18 cellular contexts compared by ENCODE assay signal in genomic region chr6:144244688-144245087, GRCh38. TPM values are rescaled to one million over a fixed set of nuclear protein-coding genes. Genes with fewer than 3 reads are reported as not detected.
DNase-seq lines count a peak whose midpoint lies in the region; ATAC-seq, FAIRE-seq and TF ChIP-seq lines count a peak whose summit lies in the region.
"Had no signal": no experiment of that assay in that cellular context is flagged by ENCODE, and none has a peak within 500 bp of the region (broad histone marks: within the 10 kb centered on the region; RNA-seq: fewer than 3 reads in every experiment).

No MANE protein-coding gene starts in this region.

- H3K9me3 Mint-ChIP-seq in GM23338 = no peaks in the 10 kb centered on the region

- no peak overlapping the region for H2AFZ ChIP-seq in GM23338
- H2AFZ ChIP-seq in H1 (ENCODE audit: low read length) = no peak overlapping the region

- no peak overlapping the region for H3K23ac ChIP-seq in H1 (ENCODE audit: insufficient read length)

- H3K4me3 Mint-ChIP-seq in GM23338 = no peak overlapping the region

- TF ChIP-seq CTCF in GM23338 (conservative IDR thresholded peaks at IDR 0.05; ENCODE audit: low read depth in 2 of 2) (peak; percentile 14 to 60; a peak in 2 of 4 replicates), NB4 (IDR thresholded peaks at IDR 0.05; ENCODE audit: low read depth, low read length) (peak; percentile 24), H1 (IDR thresholded peaks at IDR 0.05; ENCODE audit: control extremely low read depth in 1 of 3, insufficient read depth in 1 of 3, low read depth in 1 of 3, low read length in 3 of 3) (peak; percentile 13 to 31 (median 20); a peak in 2 of 4 replicates), upper lobe of right lung (IDR thresholded peaks at IDR 0.05) (no peak)

- peaks cover 7% of the 10 kb centered on the region; the same call in 2 of the 3 replicates for H3K4me1 Mint-ChIP-seq in GM23338

- H2BK120ac ChIP-seq in H1 (replicated peaks; ENCODE audit: low read depth, low read length) = no peak overlapping the region

- no peak for FAIRE-seq in H1 (lab: Jason Lieb, UNC)

- H2BK15ac ChIP-seq in H1 (ENCODE audit: low read length) = no peak overlapping the region

- WGBS in H1 (ENCODE audit: extremely low coverage in 1 of 2, insufficient coverage in 1 of 2, insufficient read length in 1 of 2, insufficient replicate concordance in 2 of 2, low coverage in 1 of 2, low lambda C conversion rate in 2 of 2, missing lambda C conversion rate in 1 of 2), 2 experiments = 93% methylated on average over 4 of the region's 4 CpGs; no CpG with 5 or more reads in 1 of the 2 experiments

- no peak overlapping the region for H3K4ac ChIP-seq in H1 (replicated peaks; ENCODE audit: insufficient read length, low read depth, low read length)

- H2BK20ac ChIP-seq in H1 (ENCODE audit: low read length) = no peak overlapping the region

- no peak overlapping the region for H2BK5ac ChIP-seq in H1 (ENCODE audit: low read depth, low read length)

- no peak for DNase-seq in GM23338 (ENCODE audit: low spot score)
- peak; percentile 36 for DNase-seq in NB4 (ENCODE audit: low read depth)
- no peak for DNase-seq in H1 (ENCODE audit: low read depth in 1 of 2, low spot score in 2 of 2)
- DNase-seq in upper lobe of right lung = no peak
- DNase-seq in iPS-NIHi11 (ENCODE audit: low spot score) = no peak
- no peak for DNase-seq in mesenteric fat pad (ENCODE audit: low spot score)
- DNase-seq: ACHN, AML-193, COR-L47, EL, NCI-H1417 treated with DMSO at 0.1 percent for 48 hours, NCI-H1930, NCI-H2171 treated with DMSO at 0.1 percent for 48 hours, NCI-H748 treated with DMSO at 0.1 percent for 48 hours, PC-3, SJCRH30 had no signal

- H4K91ac ChIP-seq in H1 (replicated peaks; ENCODE audit: insufficient read length, low read length) = no peak overlapping the region

- H2AK5ac ChIP-seq in H1 (ENCODE audit: low read depth, low read length) = no peak overlapping the region

- no peaks in the 10 kb centered on the region for H3K79me1 ChIP-seq in H1 (ENCODE audit: low read depth, low read length)

- H4K20me1 ChIP-seq in GM23338 (replicated peaks; ENCODE audit: insufficient read depth) = no peaks in the 10 kb centered on the region
- H4K20me1 ChIP-seq in H1 (replicated peaks in 1 of 2; ENCODE audit: control insufficient read depth in 1 of 2, insufficient read depth in 2 of 2, low read length in 2 of 2) = no peaks in the 10 kb centered on the region

- no peak overlapping the region for H2BK12ac ChIP-seq in H1 (ENCODE audit: low read depth, low read length)

- no peak overlapping the region for H3K4me2 ChIP-seq in GM23338
- H3K4me2 ChIP-seq in H1 (ENCODE audit: insufficient read depth in 1 of 2, low read depth in 2 of 2, low read length in 2 of 2) = no peak overlapping the region

- ATAC-seq in GM23338 = peak; percentile 24; the same call in 1 of the 3 replicates
- ATAC-seq in upper lobe of right lung = peak; percentile 46
- ATAC-seq in GM21515 (IDR thresholded peaks at IDR 0.05; ENCODE audit: unreplicated experiment) = no peak
- ATAC-seq: PC-3 had no signal

- H3K27ac ChIP-seq in GM23338 (ENCODE audit: low read depth) (no peak overlapping the region), H1 (ENCODE audit: low read depth, low read length) (no peak overlapping the region), upper lobe of right lung (no peak overlapping the region)
- H3K27ac ChIP-seq: RWPE1, SJCRH30 had no signal

- H3K4me1 ChIP-seq in GM23338 (ENCODE audit: insufficient read depth) = peaks cover 3% of the 10 kb centered on the region; the same call in 1 of the 2 replicates
- H3K4me1 ChIP-seq in H1 (replicated peaks in 1 of 4; ENCODE audit: control insufficient read depth in 3 of 4, insufficient read depth in 4 of 4, low read length in 3 of 4) = peaks cover 0 to 3% (median 0%) of the 10 kb centered on the region in 4 experiments; a peak in 3 of 7 replicates
- no peaks in the 10 kb centered on the region for H3K4me1 ChIP-seq in upper lobe of right lung
- H3K4me1 ChIP-seq: SJCRH30 had no signal

- no peaks in the 10 kb centered on the region; the same call in 2 of the 3 replicates for H3K36me3 Mint-ChIP-seq in GM23338 (ENCODE audit: low read depth)

- H3F3A ChIP-seq in GM23338 (replicated peaks; ENCODE audit: low read depth) = no peaks in the 10 kb centered on the region

- H3K27me3 ChIP-seq in GM23338 (ENCODE audit: insufficient read depth) = no peaks in the 10 kb centered on the region
- H3K27me3 ChIP-seq in H1 (replicated peaks in 1 of 4; ENCODE audit: control insufficient read depth in 3 of 4, extremely low read depth in 1 of 4, insufficient read depth in 3 of 4, low read length in 3 of 4) = no peaks in the 10 kb centered on the region
- H3K27me3 ChIP-seq in upper lobe of right lung = no peaks in the 10 kb centered on the region
- H3K27me3 ChIP-seq: SJCRH30 had no signal

- TF ChIP-seq EP300 in H1 (IDR thresholded peaks at IDR 0.05; ENCODE audit: borderline replicate concordance in 1 of 2, low read depth in 2 of 2, low read length in 2 of 2) = no peak

- no peak overlapping the region for H4K5ac ChIP-seq in H1 (ENCODE audit: insufficient read length, low read depth, low read length)

- POLR2A ChIA-PET in H1 (lab: Charles Lee; ENCODE audit: partially characterized antibody) = interaction anchor here (0.7 to 0.9 kb wide), 2 partner anchors 42 to 132 kb away, joined by 3 to 4 read pairs; no protein-coding TSS in a partner anchor

- H3K79me2 ChIP-seq in GM23338 (replicated peaks; ENCODE audit: insufficient read depth) (no peaks in the 10 kb centered on the region), H1 (ENCODE audit: control insufficient read depth in 1 of 2, insufficient read depth in 2 of 2, low read length in 2 of 2) (no peaks in the 10 kb centered on the region)

- no peak overlapping the region for H3K27ac Mint-ChIP-seq in GM23338

- H3K27me3 Mint-ChIP-seq in GM23338 (ENCODE audit: insufficient read depth, low read depth, poor library complexity) = peaks cover 2% of the 10 kb centered on the region

- no peaks in the 10 kb centered on the region for H3K36me3 ChIP-seq in GM23338 (ENCODE audit: insufficient read depth)
- H3K36me3 ChIP-seq in H1 (ENCODE audit: control insufficient read depth in 2 of 4, insufficient read depth in 4 of 4, low read length in 3 of 4) = no peaks in the 10 kb centered on the region
- H3K36me3 ChIP-seq in upper lobe of right lung = no peaks in the 10 kb centered on the region
- H3K36me3 ChIP-seq: SJCRH30 had no signal

- no peak overlapping the region for H3K14ac ChIP-seq in H1 (ENCODE audit: insufficient read length)

- CTCF ChIA-PET in H1 (lab: Charles Lee; ENCODE audit: partially characterized antibody) = interaction anchor here (0.6 to 1.7 kb wide), 6 partner anchors 10 to 354 kb away, joined by 3 to 7 read pairs (median 3); no protein-coding TSS in a partner anchor

- no peak overlapping the region for H4K8ac ChIP-seq in H1 (ENCODE audit: extremely low read depth, insufficient read depth, low read length)

- no peak overlapping the region for H3K4me3 ChIP-seq in GM23338
- no peak overlapping the region for H3K4me3 ChIP-seq in NB4 (ENCODE audit: low read depth, low read length)
- no peak overlapping the region for H3K4me3 ChIP-seq in H1 (ENCODE audit: extremely low read depth in 1 of 4, insufficient read depth in 2 of 4, low read depth in 3 of 4, low read length in 4 of 4)
- no peak overlapping the region for H3K4me3 ChIP-seq in upper lobe of right lung
- H3K4me3 ChIP-seq: SJCRH30 had no signal

- no peaks in the 10 kb centered on the region for H3K9me2 ChIP-seq in GM23338 (ENCODE audit: insufficient read depth)

- H3K9me3 ChIP-seq in H1 (ENCODE audit: insufficient read depth in 2 of 2, low read depth in 1 of 2, low read length in 1 of 2) (no peaks in the 10 kb centered on the region), upper lobe of right lung (no peaks in the 10 kb centered on the region)
- H3K9me3 ChIP-seq: SJCRH30 had no signal

- H3K9ac ChIP-seq in H1 (replicated peaks in 1 of 4; ENCODE audit: extremely low read depth in 1 of 4, low read depth in 3 of 4, low read length in 3 of 4) = no peak overlapping the region

- intact Hi-C loops in upper lobe of right lung (cut with DNase I) = no loop called here

- H3K56ac ChIP-seq in H1 (replicated peaks; ENCODE audit: insufficient read length, low read depth, low read length) = no peak overlapping the region

- TF ChIP-seq POLR2A in NB4 (IDR thresholded peaks at IDR 0.05; ENCODE audit: extremely low read depth, insufficient read length) (no peak), H1 (IDR thresholded peaks at IDR 0.05; ENCODE audit: control extremely low read depth in 1 of 2, low read depth in 2 of 2, low read length in 2 of 2) (no peak)

- H3K23me2 ChIP-seq in H1 (ENCODE audit: low read depth, low read length) = no peaks in the 10 kb centered on the region

- peak; percentile 29 to 48; a peak in 3 of 4 replicates for TF ChIP-seq RAD21 in H1 (IDR thresholded peaks at IDR 0.05 in 1 of 2, conservative IDR thresholded peaks at IDR 0.05 in 1 of 2; ENCODE audit: low read depth in 2 of 2, low read length in 2 of 2)

- H3K18ac ChIP-seq in H1 (ENCODE audit: extremely low read depth, low read length) = no peak overlapping the region

TF ChIP-seq in GM23338, 12 proteins besides CTCF, POLR2A, EP300 and RAD21 (continues in another document):
- TF ChIP-seq POLR2AphosphoS5 (IDR thresholded peaks at IDR 0.05; ENCODE audit: low read depth) = no peak

TF ChIP-seq in H1, 55 proteins besides CTCF, POLR2A, EP300 and RAD21 (continues in another document):
- TF ChIP-seq SP4 (IDR thresholded peaks at IDR 0.05; ENCODE audit: low read length) (no peak), CHD1 (IDR thresholded peaks at IDR 0.05; ENCODE audit: low read depth, low read length) (no peak), ASH2L (IDR thresholded peaks at IDR 0.05; ENCODE audit: low read length) (no peak), YY1 (IDR thresholded peaks at IDR 0.05; ENCODE audit: low read depth, low read length) (no peak), NANOG (IDR thresholded peaks at IDR 0.05; ENCODE audit: insufficient read depth, low read depth, low read length, poor library complexity, severe bottlenecking) (no peak), EZH2 (IDR thresholded peaks at IDR 0.05; ENCODE audit: low read depth, low read length, severe bottlenecking) (no peak)

RNA-seq across cellular contexts. Expression of gene UTRN, which starts 40.4 kb away (rescaled TPM):
- total RNA-seq in GM23338 (2014; rRNA removed; shearing (Covaris generic)) = 86.8 and 121 TPM in 2 replicates
- polyA plus RNA-seq in GM23338 (2016; fragmentation: Nextera tagmentation; extraction: Ambion mirVana) (34.8 and 53.9 TPM in 2 replicates), H1 (2011; rRNA removed) (21.8 and 25.0 TPM in 2 replicates)
- 91.2 and 112 TPM in 2 replicates for total RNA-seq in H1 (2021; fragmentation: NEBNext Ultra II Directional; extraction: Animal tissue kit (Norgen Biotek cat#: 25700))
- 30.4 TPM for polyA plus RNA-seq in H1 (2011; cell fraction: cytosol; rRNA removed)
- 45.8 TPM for polyA plus RNA-seq in H1 (2011; cell fraction: nucleus; rRNA removed)
- 34.7 to 45.5 TPM (median 41.2 TPM) in 4 replicates for polyA plus RNA-seq in H1 (2012, experiment 1 of 2)
- polyA plus RNA-seq in H1 (2012, experiment 2 of 2) = 1.9 TPM
- 37.2 TPM for polyA plus RNA-seq in H1 (2013, experiment 1 of 2)
- 37.2 TPM for polyA plus RNA-seq in H1 (2013, experiment 2 of 2)
- polyA minus RNA-seq in H1 (2011; rRNA and poly(A)+ RNA removed) = 85.4 and 136 TPM in 2 replicates
- polyA minus RNA-seq in H1 (2011; cell fraction: cytosol; rRNA and poly(A)+ RNA removed) = 81.0 TPM
- polyA minus RNA-seq in H1 (2011; cell fraction: nucleus; rRNA and poly(A)+ RNA removed) = 206 TPM
- total RNA-seq in upper lobe of right lung (316 TPM), mesenteric fat pad (193 TPM)
